18 cellular contexts compared by ENCODE assay signal in genomic region chr5:119427052-119427451, GRCh38.
"Had no signal": no experiment of that assay in that cellular context is flagged by ENCODE, and none has a peak within 500 bp of the region (broad histone marks: within the 10 kb centered on the region; RNA-seq: fewer than 3 reads in every experiment).

No MANE protein-coding gene starts in this region.

- H3K36me3 Mint-ChIP-seq: activated naive CD4-positive, alpha-beta T cell treated with anti-CD3 and anti-CD28 coated beads, Interleukin-2, amount 50 U/mL, for 24 hours; stimulated activated memory B cell treated with anti-CD40 and anti-IgM and Interleukin-4, amounts not matched to agents 10 μg/mL and 1 μg/mL and 100 μg/mL, for 72 hours had no signal

- ATAC-seq: activated T-cell treated with anti-CD3 and anti-CD28 coated beads, Interleukin-2, amount 50 U/mL, for 72 hours; foreskin keratinocyte; left cardiac atrium; stimulated activated memory B cell treated with anti-CD40 and anti-IgM and Interleukin-4, amounts not matched to agents 10 μg/mL and 1 μg/mL and 100 μg/mL, for 72 hours had no signal

- H3K36me3 ChIP-seq: ascending aorta, spleen had no signal

- DNase-seq: activated CD4-positive, alpha-beta T cell treated with anti-CD3 and anti-CD28 coated beads for 1 hour; activated CD4-positive, alpha-beta T cell treated with anti-CD3 and anti-CD28 coated beads, Interleukin-2, amount 50 U/mL, for 4 hours; activated gamma-delta T cell; activated T-cell treated with anti-CD3 and anti-CD28 coated beads, Interleukin-2, amount 50 U/mL, for 72 hours; effector CD4-positive, alpha-beta T cell; foreskin keratinocyte; glutamatergic neuron; hippocampal formation; left cardiac atrium; naive B cell; spleen; stimulated activated CD4-positive, alpha-beta T cell treated with anti-CD3 and anti-CD28 coated beads, Interleukin-4, amount 100 ng/mL, for 4 hours; T-helper 2 cell; testis had no signal

- H3K27me3 ChIP-seq: ascending aorta, foreskin keratinocyte, spleen, testis had no signal

- H3K27ac Mint-ChIP-seq: activated naive CD4-positive, alpha-beta T cell treated with anti-CD3 and anti-CD28 coated beads, Interleukin-2, amount 50 U/mL, for 24 hours; activated T-cell treated with anti-CD3 and anti-CD28 coated beads, Interleukin-2, amount 50 U/mL, for 72 hours; stimulated activated memory B cell treated with anti-CD40 and anti-IgM and Interleukin-4, amounts not matched to agents 10 μg/mL and 1 μg/mL and 100 μg/mL, for 72 hours had no signal

- H3K9me3 Mint-ChIP-seq: activated naive CD4-positive, alpha-beta T cell treated with anti-CD3 and anti-CD28 coated beads, Interleukin-2, amount 50 U/mL, for 24 hours; activated T-cell treated with anti-CD3 and anti-CD28 coated beads, Interleukin-2, amount 50 U/mL, for 72 hours; stimulated activated memory B cell treated with anti-CD40 and anti-IgM and Interleukin-4, amounts not matched to agents 10 μg/mL and 1 μg/mL and 100 μg/mL, for 72 hours had no signal

- H3K27me3 Mint-ChIP-seq: activated naive CD4-positive, alpha-beta T cell treated with anti-CD3 and anti-CD28 coated beads, Interleukin-2, amount 50 U/mL, for 24 hours; naive B cell; stimulated activated memory B cell treated with anti-CD40 and anti-IgM and Interleukin-4, amounts not matched to agents 10 μg/mL and 1 μg/mL and 100 μg/mL, for 72 hours had no signal

- H3K27ac ChIP-seq: ascending aorta, foreskin keratinocyte, testis, VCaP had no signal

- H3K4me1 ChIP-seq: ascending aorta, foreskin keratinocyte, testis had no signal

- H3K4me3 ChIP-seq: ascending aorta, spleen, testis had no signal

- H3K4me1 Mint-ChIP-seq: activated naive CD4-positive, alpha-beta T cell treated with anti-CD3 and anti-CD28 coated beads, Interleukin-2, amount 50 U/mL, for 24 hours had no signal

- H3K4me3 Mint-ChIP-seq: activated naive CD4-positive, alpha-beta T cell treated with anti-CD3 and anti-CD28 coated beads, Interleukin-2, amount 50 U/mL, for 24 hours; activated T-cell treated with anti-CD3 and anti-CD28 coated beads, Interleukin-2, amount 50 U/mL, for 72 hours; stimulated activated memory B cell treated with anti-CD40 and anti-IgM and Interleukin-4, amounts not matched to agents 10 μg/mL and 1 μg/mL and 100 μg/mL, for 72 hours had no signal

- H3K9me3 ChIP-seq: ascending aorta, testis had no signal
